Comparison of ENCODE assay signal across 26 cellular contexts in genomic region chr11:67633758-67634365, GRCh38. TPM values are rescaled to one million over a fixed set of nuclear protein-coding genes. Genes with fewer than 3 reads are reported as not detected.
A peak's percentile ranks its signal among the peaks of the same experiment; 100 is the strongest.
DNase-seq lines count a peak whose midpoint lies in the region; ATAC-seq, FAIRE-seq and TF ChIP-seq lines count a peak whose summit lies in the region.
"Had no signal": no experiment of that assay in that cellular context is flagged by ENCODE, and none has a peak within 500 bp of the region (broad histone marks: within the 10 kb centered on the region; RNA-seq: fewer than 3 reads in every experiment).

No MANE protein-coding gene starts in this region.

- H3K4ac ChIP-seq in H9 (ENCODE audit: low read depth, low read length) (no peak overlapping the region), H1 (replicated peaks; ENCODE audit: insufficient read length, low read depth, low read length) (no peak overlapping the region)

- H2AK5ac ChIP-seq in H9 (ENCODE audit: insufficient read length, low read length) (no peak overlapping the region), H1 (ENCODE audit: low read depth, low read length) (no peak overlapping the region)

- DNase-seq in H9: peak; percentile 36
- no peak for DNase-seq in H1 (ENCODE audit: low read depth in 1 of 2, low spot score in 2 of 2)
- DNase-seq in osteoblast (ENCODE audit: insufficient read length, low spot score, missing footprints): peak; percentile 72
- no peak for DNase-seq in activated CD4-positive, alpha-beta memory T cell treated with anti-CD3 and anti-CD28 coated beads, Interleukin-2, amount 10 ng/mL, durations not matched to agents 7 days and 5 days
- DNase-seq in AG20443 (ENCODE audit: low spot score): no peak
- DNase-seq: activated CD4-positive, alpha-beta T cell treated with anti-CD3 and anti-CD28 coated beads, Interleukin-2, amount 50 U/mL, for 4 hours; activated T-cell treated with anti-CD3 and anti-CD28 coated beads, Interleukin-2, amount 50 U/mL, for 1 hour; cerebellar nuclear complex; DMS79; effector memory CD8-positive, alpha-beta T cell; KBM-7; NCI-H1694 treated with DMSO at 0.1 percent for 48 hours; NCI-H82; nucleus accumbens; PC-3; WERI-Rb-1 had no signal

- H3K4me1 ChIP-seq in H9 (ENCODE audit: insufficient read depth, low read length): no peaks in the 10 kb centered on the region
- H3K4me1 ChIP-seq in H1 (replicated peaks in 1 of 4; ENCODE audit: control insufficient read depth in 3 of 4, insufficient read depth in 4 of 4, low read length in 3 of 4): peaks cover 0 to 23% (median 14%) of the 10 kb centered on the region in 4 experiments; a peak in 6 of 7 replicates
- peaks cover 5% of the 10 kb centered on the region for H3K4me1 ChIP-seq in osteoblast (ENCODE audit: insufficient read depth, low read length)

- no peaks in the 10 kb centered on the region for H3K23me2 ChIP-seq in H9 (ENCODE audit: insufficient read length, low read depth, low read length, poor library complexity, severe bottlenecking)
- peaks cover 2% of the 10 kb centered on the region; the same call in 1 of the 2 replicates for H3K23me2 ChIP-seq in H1 (ENCODE audit: low read depth, low read length)

- H4K5ac ChIP-seq in H9 (ENCODE audit: insufficient read length, low read depth, low read length): no peak overlapping the region
- no peak overlapping the region for H4K5ac ChIP-seq in H1 (ENCODE audit: insufficient read length, low read depth, low read length)

- no peak overlapping the region for H3K4me3 Mint-ChIP-seq in H9
- no peak overlapping the region for H3K4me3 Mint-ChIP-seq in activated CD4-positive, alpha-beta memory T cell treated with anti-CD3 and anti-CD28 coated beads, Interleukin-2, amount 10 ng/mL, durations not matched to agents 7 days and 5 days
- H3K4me3 Mint-ChIP-seq: CD8-positive, alpha-beta T cell; effector memory CD8-positive, alpha-beta T cell; stimulated activated effector memory CD8-positive, alpha-beta T cell treated with anti-CD3 and anti-CD28 coated beads, Interleukin-12 subunit alpha, Interleukin-12 subunit beta, amount 100 ng/mL, for 72 hours; T-helper 1 cell treated with Interleukin-12 subunit alpha and Interleukin-12 subunit beta and Interleukin-4 antibody, amounts not matched to agents 30 μg/mL and 1 μg/mL, for 36 hours had no signal

- H2BK5ac ChIP-seq in H9 (ENCODE audit: insufficient read length, low read length) (no peak overlapping the region), H1 (ENCODE audit: low read depth, low read length) (0 out of 2 replicates have a peak overlapping the region, but pooled peaks have one; percentile 61)

- TF ChIP-seq CTCF in H9 (conservative IDR thresholded peaks at IDR 0.05) (no peak), H1 (IDR thresholded peaks at IDR 0.05; ENCODE audit: control extremely low read depth in 1 of 3, insufficient read depth in 1 of 3, low read depth in 1 of 3, low read length in 3 of 3) (no peak), osteoblast (IDR thresholded peaks at IDR 0.05; ENCODE audit: extremely low read depth, low read depth, low read length) (no peak)

- CTCF ChIA-PET in H1 (lab: Charles Lee; ENCODE audit: partially characterized antibody): interaction anchor here (0.8 to 10.1 kb wide), 7 partner anchors 12 to 277 kb away, joined by 3 to 117 read pairs (median 4); no protein-coding TSS in a partner anchor
- CTCF ChIA-PET in activated CD4-positive, alpha-beta memory T cell treated with anti-CD3 and anti-CD28 coated beads, Interleukin-2, amount 10 ng/mL, durations not matched to agents 7 days and 5 days (lab: Charles Lee): no interaction called here

- no peak overlapping the region for H3K14ac ChIP-seq in H9 (ENCODE audit: insufficient read depth, low read length)
- no peak overlapping the region for H3K14ac ChIP-seq in H1 (ENCODE audit: insufficient read length)

- H2AFZ ChIP-seq in H9 (ENCODE audit: low read length) (no peak overlapping the region), H1 (ENCODE audit: low read length) (no peak overlapping the region), osteoblast (ENCODE audit: low read length) (no peak overlapping the region)

- H3K18ac ChIP-seq in H9 (ENCODE audit: insufficient read length, low read depth, low read length) (no peak overlapping the region), H1 (ENCODE audit: extremely low read depth, low read length) (no peak overlapping the region)

- no peak for TF ChIP-seq RAD21 in H1 (IDR thresholded peaks at IDR 0.05 in 1 of 2, conservative IDR thresholded peaks at IDR 0.05 in 1 of 2; ENCODE audit: low read depth in 2 of 2, low read length in 2 of 2)

- no peak overlapping the region for H3K4me2 ChIP-seq in H9 (ENCODE audit: insufficient read depth, insufficient read length, low read length)
- H3K4me2 ChIP-seq in H1 (ENCODE audit: insufficient read depth in 1 of 2, low read depth in 2 of 2, low read length in 2 of 2): no peak overlapping the region
- H3K4me2 ChIP-seq in osteoblast (ENCODE audit: insufficient read depth, low read length): no peak overlapping the region

- peaks cover 0 to 3% of the 10 kb centered on the region in 2 experiments; a peak in 2 of 5 replicates for H3K9me3 Mint-ChIP-seq in H9
- no peaks in the 10 kb centered on the region for H3K9me3 Mint-ChIP-seq in activated CD4-positive, alpha-beta memory T cell treated with anti-CD3 and anti-CD28 coated beads, Interleukin-2, amount 10 ng/mL, durations not matched to agents 7 days and 5 days
- H3K9me3 Mint-ChIP-seq: activated naive CD4-positive, alpha-beta T cell treated with anti-CD3 and anti-CD28 coated beads, Interleukin-2, amount 50 U/mL, for 72 hours; CD8-positive, alpha-beta T cell; effector memory CD8-positive, alpha-beta T cell; stimulated activated effector memory CD8-positive, alpha-beta T cell treated with anti-CD3 and anti-CD28 coated beads, Interleukin-12 subunit alpha, Interleukin-12 subunit beta, amount 100 ng/mL, for 72 hours; T-helper 1 cell treated with Interleukin-12 subunit alpha and Interleukin-12 subunit beta and Interleukin-4 antibody, amounts not matched to agents 30 μg/mL and 1 μg/mL, for 36 hours had no signal

- H3K56ac ChIP-seq in H9 (ENCODE audit: insufficient read length, low read depth, low read length): no peak overlapping the region
- no peak overlapping the region for H3K56ac ChIP-seq in H1 (replicated peaks; ENCODE audit: insufficient read length, low read depth, low read length)

- H2BK12ac ChIP-seq in H9 (ENCODE audit: insufficient read length, low read depth, low read length) (no peak overlapping the region), H1 (ENCODE audit: low read depth, low read length) (no peak overlapping the region; the same call in 1 of the 2 replicates)

- H3K36me3 ChIP-seq in H1 (ENCODE audit: control insufficient read depth in 2 of 4, insufficient read depth in 4 of 4, low read length in 3 of 4): no peaks in the 10 kb centered on the region
- H3K36me3 ChIP-seq in osteoblast (ENCODE audit: insufficient read depth, low read length): no peaks in the 10 kb centered on the region
- H3K36me3 ChIP-seq: right atrium auricular region, thoracic aorta, WERI-Rb-1 had no signal

- POLR2A ChIA-PET in H1 (lab: Charles Lee; ENCODE audit: partially characterized antibody): interaction anchor here (1.6 to 11.7 kb wide), 3 partner anchors 13 to 50 kb away, joined by 4 to 194 read pairs (median 4); partner anchors contain the start of gene GSTP1
- POLR2A ChIA-PET in activated CD4-positive, alpha-beta memory T cell treated with anti-CD3 and anti-CD28 coated beads, Interleukin-2, amount 10 ng/mL, durations not matched to agents 7 days and 5 days (lab: Charles Lee): no interaction called here

- no peak overlapping the region for H2BK120ac ChIP-seq in H9 (ENCODE audit: low read depth, low read length, poor library complexity, severe bottlenecking)
- H2BK120ac ChIP-seq in H1 (replicated peaks; ENCODE audit: low read depth, low read length): no peak overlapping the region

- H3K27me3 ChIP-seq in H9 (ENCODE audit: insufficient read depth, low read length) (no peaks in the 10 kb centered on the region), H1 (replicated peaks in 1 of 4; ENCODE audit: control insufficient read depth in 3 of 4, extremely low read depth in 1 of 4, insufficient read depth in 3 of 4, low read length in 3 of 4) (no peaks in the 10 kb centered on the region; a peak in 1 of 7 replicates), osteoblast (ENCODE audit: insufficient read depth, low read length) (no peaks in the 10 kb centered on the region)
- H3K27me3 ChIP-seq: right atrium auricular region had no signal

- no peak for ATAC-seq in GM19463 (IDR thresholded peaks at IDR 0.05; ENCODE audit: unreplicated experiment)
- ATAC-seq: activated naive CD4-positive, alpha-beta T cell treated with anti-CD3 and anti-CD28 coated beads, Interleukin-2, amount 50 U/mL, for 72 hours; CD8-positive, alpha-beta T cell; effector memory CD8-positive, alpha-beta T cell; PC-3; stimulated activated effector memory CD8-positive, alpha-beta T cell treated with anti-CD3 and anti-CD28 coated beads, Interleukin-12 subunit alpha, Interleukin-12 subunit beta, amount 100 ng/mL, for 72 hours had no signal

- H3K4me3 ChIP-seq in H1 (ENCODE audit: extremely low read depth in 1 of 4, insufficient read depth in 2 of 4, low read depth in 3 of 4, low read length in 4 of 4): no peak overlapping the region
- H3K4me3 ChIP-seq in osteoblast (ENCODE audit: insufficient read depth, low read length): no peak overlapping the region
- H3K4me3 ChIP-seq: right atrium auricular region, SJSA1, thoracic aorta had no signal

- no peak overlapping the region for H3T11ph ChIP-seq in H9 (ENCODE audit: low read length)

- peaks cover 17 to 20% of the 10 kb centered on the region in 2 experiments for H3K4me1 Mint-ChIP-seq in H9
- H3K4me1 Mint-ChIP-seq in activated CD4-positive, alpha-beta memory T cell treated with anti-CD3 and anti-CD28 coated beads, Interleukin-2, amount 10 ng/mL, durations not matched to agents 7 days and 5 days: peaks cover 22% of the 10 kb centered on the region

- no peaks in the 10 kb centered on the region for H3K9me3 ChIP-seq in H9 (ENCODE audit: control insufficient read depth, low read depth, low read length)
- H3K9me3 ChIP-seq in H1 (ENCODE audit: insufficient read depth in 2 of 2, low read depth in 1 of 2, low read length in 1 of 2): no peaks in the 10 kb centered on the region
- H3K9me3 ChIP-seq in osteoblast (ENCODE audit: low read depth, low read length): no peaks in the 10 kb centered on the region
- H3K9me3 ChIP-seq: right atrium auricular region, thoracic aorta had no signal

- H3K27ac Mint-ChIP-seq in H9: peak overlapping the region in 1 of 3 experiments; percentile 67; a peak in 1 of 7 replicates
- H3K27ac Mint-ChIP-seq in activated CD4-positive, alpha-beta memory T cell treated with anti-CD3 and anti-CD28 coated beads, Interleukin-2, amount 10 ng/mL, durations not matched to agents 7 days and 5 days: no peak overlapping the region
- H3K27ac Mint-ChIP-seq: CD8-positive, alpha-beta T cell; stimulated activated effector memory CD8-positive, alpha-beta T cell treated with anti-CD3 and anti-CD28 coated beads, Interleukin-12 subunit alpha, Interleukin-12 subunit beta, amount 100 ng/mL, for 72 hours; T-helper 1 cell treated with Interleukin-12 subunit alpha and Interleukin-12 subunit beta and Interleukin-4 antibody, amounts not matched to agents 30 μg/mL and 1 μg/mL, for 36 hours had no signal

- no peak for TF ChIP-seq POLR2A in H1 (IDR thresholded peaks at IDR 0.05; ENCODE audit: control extremely low read depth in 1 of 2, low read depth in 2 of 2, low read length in 2 of 2)

- H2BK15ac ChIP-seq in H9 (ENCODE audit: low read depth, low read length): no peak overlapping the region
- H2BK15ac ChIP-seq in H1 (ENCODE audit: low read length): no peak overlapping the region

- H3K27ac ChIP-seq in H9 (ENCODE audit: insufficient read length, low read depth, low read length): no peak overlapping the region
- H3K27ac ChIP-seq in H1 (ENCODE audit: low read depth, low read length): no peak overlapping the region
- no peak overlapping the region for H3K27ac ChIP-seq in osteoblast (ENCODE audit: low read depth, low read length)
- H3K27ac ChIP-seq: right atrium auricular region, SJSA1, thoracic aorta, WERI-Rb-1 had no signal

- H4K91ac ChIP-seq in H9 (ENCODE audit: insufficient read length, low read depth, low read length) (no peak overlapping the region), H1 (replicated peaks; ENCODE audit: insufficient read length, low read length) (no peak overlapping the region)

- no peak overlapping the region for H2BK20ac ChIP-seq in H9 (ENCODE audit: low read depth, low read length, poor library complexity, severe bottlenecking)
- no peak overlapping the region for H2BK20ac ChIP-seq in H1 (ENCODE audit: low read length)

- FAIRE-seq in H1 (lab: Jason Lieb, UNC): no peak

- no peak for TF ChIP-seq EP300 in H1 (IDR thresholded peaks at IDR 0.05; ENCODE audit: borderline replicate concordance in 1 of 2, low read depth in 2 of 2, low read length in 2 of 2)

- WGBS in H9 (ENCODE audit: extremely low coverage, insufficient read length, low lambda C conversion rate): no CpG with 5 or more reads among the region's 22 CpGs
- WGBS in H1 (ENCODE audit: extremely low coverage in 1 of 2, insufficient coverage in 1 of 2, insufficient read length in 1 of 2, insufficient replicate concordance in 2 of 2, low coverage in 1 of 2, low lambda C conversion rate in 2 of 2, missing lambda C conversion rate in 1 of 2), 2 experiments: 89% methylated on average over 17 of the region's 22 CpGs; no CpG with 5 or more reads in 1 of the 2 experiments

- no peak overlapping the region for H3K9ac ChIP-seq in H9 (ENCODE audit: extremely low read depth, insufficient read length, low read length)
- H3K9ac ChIP-seq in H1 (replicated peaks in 1 of 4; ENCODE audit: extremely low read depth in 1 of 4, low read depth in 3 of 4, low read length in 3 of 4): no peak overlapping the region

- H3K27me3 Mint-ChIP-seq in H9 (ENCODE audit: low read depth): peaks cover 27% of the 10 kb centered on the region
- no peaks in the 10 kb centered on the region for H3K27me3 Mint-ChIP-seq in activated CD4-positive, alpha-beta memory T cell treated with anti-CD3 and anti-CD28 coated beads, Interleukin-2, amount 10 ng/mL, durations not matched to agents 7 days and 5 days
- H3K27me3 Mint-ChIP-seq: effector memory CD8-positive, alpha-beta T cell had no signal

- H3K79me1 ChIP-seq in H9 (ENCODE audit: insufficient read depth, low read depth, low read length, poor library complexity, severe bottlenecking) (no peaks in the 10 kb centered on the region), H1 (ENCODE audit: low read depth, low read length) (no peaks in the 10 kb centered on the region)

- no peaks in the 10 kb centered on the region; a peak in 1 of 7 replicates for H3K36me3 Mint-ChIP-seq in H9 (ENCODE audit: insufficient read depth in 1 of 3, low read depth in 3 of 3)
- H3K36me3 Mint-ChIP-seq in activated CD4-positive, alpha-beta memory T cell treated with anti-CD3 and anti-CD28 coated beads, Interleukin-2, amount 10 ng/mL, durations not matched to agents 7 days and 5 days (ENCODE audit: low read depth): no peaks in the 10 kb centered on the region
- H3K36me3 Mint-ChIP-seq: activated naive CD4-positive, alpha-beta T cell treated with anti-CD3 and anti-CD28 coated beads, Interleukin-2, amount 50 U/mL, for 72 hours; CD8-positive, alpha-beta T cell had no signal

- H4K8ac ChIP-seq in H9 (replicated peaks; ENCODE audit: insufficient read length, low read depth, low read length): no peak overlapping the region
- H4K8ac ChIP-seq in H1 (ENCODE audit: extremely low read depth, insufficient read depth, low read length): no peak overlapping the region

- H4K20me1 ChIP-seq in H9 (ENCODE audit: control insufficient read depth, insufficient read depth, insufficient read length) (no peaks in the 10 kb centered on the region), H1 (replicated peaks in 1 of 2; ENCODE audit: control insufficient read depth in 1 of 2, insufficient read depth in 2 of 2, low read length in 2 of 2) (no peaks in the 10 kb centered on the region), osteoblast (ENCODE audit: insufficient read depth, low read length) (no peaks in the 10 kb centered on the region)

- no peak overlapping the region for H3K23ac ChIP-seq in H9 (ENCODE audit: insufficient read length, low read depth, low read length)
- H3K23ac ChIP-seq in H1 (ENCODE audit: insufficient read length): no peak overlapping the region

- H3K79me2 ChIP-seq in H9 (ENCODE audit: insufficient read depth, low read length): no peaks in the 10 kb centered on the region
- H3K79me2 ChIP-seq in H1 (ENCODE audit: control insufficient read depth in 1 of 2, insufficient read depth in 2 of 2, low read length in 2 of 2): no peaks in the 10 kb centered on the region
- no peaks in the 10 kb centered on the region for H3K79me2 ChIP-seq in osteoblast (ENCODE audit: insufficient read depth, low read length)

RNA-seq across cellular contexts. Expression of gene NUDT8, which starts 4.1 kb away (rescaled TPM):
- total RNA-seq in H9 (2021) (6.5 and 6.8 TPM in 2 replicates), osteoblast (4.7 and 5.3 TPM in 2 replicates)
- 8.3 and 8.9 TPM in 2 replicates for total RNA-seq in H1 (2021; fragmentation: NEBNext Ultra II Directional; extraction: Animal tissue kit (Norgen Biotek cat#: 25700))
- polyA plus RNA-seq in H1 (2011; rRNA removed): 7.2 and 11.0 TPM in 2 replicates
- 6.0 TPM for polyA plus RNA-seq in H1 (2011; cell fraction: cytosol; rRNA removed)
- polyA plus RNA-seq in H1 (2011; cell fraction: nucleus; rRNA removed): 11.8 TPM
- 4.1 to 12.0 TPM (median 10.6 TPM) in 4 replicates for polyA plus RNA-seq in H1 (2012, experiment 1 of 2)
- 8.1 TPM for polyA plus RNA-seq in H1 (2012, experiment 2 of 2)
- 4.7 TPM for polyA plus RNA-seq in H1 (2013, experiment 1 of 2)
- polyA plus RNA-seq in H1 (2013, experiment 2 of 2): 4.5 TPM
- polyA minus RNA-seq in H1 (2011; rRNA and poly(A)+ RNA removed): 1.5 and 1.6 TPM in 2 replicates
- 2.3 TPM for polyA minus RNA-seq in H1 (2011; cell fraction: cytosol; rRNA and poly(A)+ RNA removed)
- 6.0 TPM for polyA minus RNA-seq in H1 (2011; cell fraction: nucleus; rRNA and poly(A)+ RNA removed)
- total RNA-seq in activated CD4-positive, alpha-beta memory T cell treated with anti-CD3 and anti-CD28 coated beads, Interleukin-2, amount 10 ng/mL, durations not matched to agents 7 days and 5 days: 10 to 100 TPM in 1 of 2 experiments, 1 to 10 TPM in 1; 9.3 to 10.8 TPM

RNA-seq across cellular contexts. Expression of gene TBX10, which starts 5.7 kb away (rescaled TPM):
- not detected in 2 replicates for total RNA-seq in H9 (2021)
- not detected in 2 replicates for total RNA-seq in H1 (2021; fragmentation: NEBNext Ultra II Directional; extraction: Animal tissue kit (Norgen Biotek cat#: 25700))
- polyA plus RNA-seq in H1 (2011; rRNA removed): 0.09 and 0.17 TPM in 2 replicates
- polyA plus RNA-seq in H1 (2011; cell fraction: cytosol; rRNA removed): not detected
- not detected for polyA plus RNA-seq in H1 (2011; cell fraction: nucleus; rRNA removed)
- polyA plus RNA-seq in H1 (2012, experiment 1 of 2): 0.34 to 0.86 TPM (median 0.56 TPM) in 4 replicates
- 0.25 TPM for polyA plus RNA-seq in H1 (2012, experiment 2 of 2)
- 0.10 TPM for polyA plus RNA-seq in H1 (2013, experiment 1 of 2)
- 0.07 TPM for polyA plus RNA-seq in H1 (2013, experiment 2 of 2)
- polyA minus RNA-seq in H1 (2011; rRNA and poly(A)+ RNA removed): 0.16 TPM in 1 of 2 replicates, not detected in the other
- not detected for polyA minus RNA-seq in H1 (2011; cell fraction: cytosol; rRNA and poly(A)+ RNA removed)
- polyA minus RNA-seq in H1 (2011; cell fraction: nucleus; rRNA and poly(A)+ RNA removed): not detected
- total RNA-seq in osteoblast: not detected in 2 replicates
- total RNA-seq in activated CD4-positive, alpha-beta memory T cell treated with anti-CD3 and anti-CD28 coated beads, Interleukin-2, amount 10 ng/mL, durations not matched to agents 7 days and 5 days: not detected
- total RNA-seq: activated naive CD4-positive, alpha-beta T cell treated with anti-CD3 and anti-CD28 coated beads, Interleukin-2, amount 50 U/mL, for 72 hours; CD8-positive, alpha-beta T cell; liver; PC-3; right atrium auricular region; SJSA1; thoracic aorta had no signal
- polyA plus RNA-seq: AG04450 had no signal

RNA-seq across cellular contexts. Expression of gene ACY3, which starts 16.7 kb away (rescaled TPM):
- total RNA-seq in H9 (2021) (not detected in 2 replicates), osteoblast (under 0.01 and 0.29 TPM in 2 replicates)
- not detected in 2 replicates for total RNA-seq in H1 (2021; fragmentation: NEBNext Ultra II Directional; extraction: Animal tissue kit (Norgen Biotek cat#: 25700))
- polyA plus RNA-seq in H1 (2011; rRNA removed): 0.08 and 0.24 TPM in 2 replicates
- 0.09 TPM for polyA plus RNA-seq in H1 (2011; cell fraction: cytosol; rRNA removed)
- polyA plus RNA-seq in H1 (2011; cell fraction: nucleus; rRNA removed): 0.14 TPM
- 0.20 TPM in 1 of 4 replicates, not detected in the others for polyA plus RNA-seq in H1 (2012, experiment 1 of 2)
- polyA plus RNA-seq in H1 (2012, experiment 2 of 2): not detected
- polyA plus RNA-seq in H1 (2013, experiment 1 of 2): 0.06 TPM
- not detected for polyA plus RNA-seq in H1 (2013, experiment 2 of 2)
- not detected in 2 replicates for polyA minus RNA-seq in H1 (2011; rRNA and poly(A)+ RNA removed)
- not detected for polyA minus RNA-seq in H1 (2011; cell fraction: cytosol; rRNA and poly(A)+ RNA removed)
- not detected for polyA minus RNA-seq in H1 (2011; cell fraction: nucleus; rRNA and poly(A)+ RNA removed)
- under 1 TPM; 0.18 to 0.25 TPM for total RNA-seq in activated CD4-positive, alpha-beta memory T cell treated with anti-CD3 and anti-CD28 coated beads, Interleukin-2, amount 10 ng/mL, durations not matched to agents 7 days and 5 days
- total RNA-seq: CD8-positive, alpha-beta T cell; PC-3; right atrium auricular region; SJSA1; thoracic aorta had no signal
- polyA plus RNA-seq: AG04450 had no signal

RNA-seq across cellular contexts. Expression of gene NDUFV1, which starts 27.1 kb away (rescaled TPM):
- total RNA-seq in H9 (2021) (152 and 154 TPM in 2 replicates), osteoblast (146 and 158 TPM in 2 replicates)
- total RNA-seq in H1 (2021; fragmentation: NEBNext Ultra II Directional; extraction: Animal tissue kit (Norgen Biotek cat#: 25700)): 131 TPM in 2 replicates
- 125 and 192 TPM in 2 replicates for polyA plus RNA-seq in H1 (2011; rRNA removed)
- 152 TPM for polyA plus RNA-seq in H1 (2011; cell fraction: cytosol; rRNA removed)
- polyA plus RNA-seq in H1 (2011; cell fraction: nucleus; rRNA removed): 304 TPM
- 89.8 to 192 TPM (median 174 TPM) in 4 replicates for polyA plus RNA-seq in H1 (2012, experiment 1 of 2)
- polyA plus RNA-seq in H1 (2012, experiment 2 of 2): 101 TPM
- 72.0 TPM for polyA plus RNA-seq in H1 (2013, experiment 1 of 2)
- 62.7 TPM for polyA plus RNA-seq in H1 (2013, experiment 2 of 2)
- polyA minus RNA-seq in H1 (2011; rRNA and poly(A)+ RNA removed): 60.2 and 75.0 TPM in 2 replicates
- 98.5 TPM for polyA minus RNA-seq in H1 (2011; cell fraction: cytosol; rRNA and poly(A)+ RNA removed)
- 80.7 TPM for polyA minus RNA-seq in H1 (2011; cell fraction: nucleus; rRNA and poly(A)+ RNA removed)
- 100 to 1,000 TPM; 174 to 193 TPM for total RNA-seq in activated CD4-positive, alpha-beta memory T cell treated with anti-CD3 and anti-CD28 coated beads, Interleukin-2, amount 10 ng/mL, durations not matched to agents 7 days and 5 days

RNA-seq across cellular contexts. Expression of gene ALDH3B2, which starts 40.6 kb away (rescaled TPM):
- total RNA-seq in H9 (2021) (not detected in 2 replicates), osteoblast (not detected in 2 replicates)
- total RNA-seq in H1 (2021; fragmentation: NEBNext Ultra II Directional; extraction: Animal tissue kit (Norgen Biotek cat#: 25700)): not detected in 2 replicates
- not detected in 2 replicates for polyA plus RNA-seq in H1 (2011; rRNA removed)
- not detected for polyA plus RNA-seq in H1 (2011; cell fraction: cytosol; rRNA removed)
- not detected for polyA plus RNA-seq in H1 (2011; cell fraction: nucleus; rRNA removed)
- 0.12 TPM in 1 of 4 replicates, not detected in the others for polyA plus RNA-seq in H1 (2012, experiment 1 of 2)
- not detected for polyA plus RNA-seq in H1 (2012, experiment 2 of 2)
- polyA plus RNA-seq in H1 (2013, experiment 1 of 2): 0.02 TPM
- 0.06 TPM for polyA plus RNA-seq in H1 (2013, experiment 2 of 2)
- not detected in 2 replicates for polyA minus RNA-seq in H1 (2011; rRNA and poly(A)+ RNA removed)
- not detected for polyA minus RNA-seq in H1 (2011; cell fraction: cytosol; rRNA and poly(A)+ RNA removed)
- polyA minus RNA-seq in H1 (2011; cell fraction: nucleus; rRNA and poly(A)+ RNA removed): not detected
- not detected for total RNA-seq in activated CD4-positive, alpha-beta memory T cell treated with anti-CD3 and anti-CD28 coated beads, Interleukin-2, amount 10 ng/mL, durations not matched to agents 7 days and 5 days
- total RNA-seq: activated naive CD4-positive, alpha-beta T cell treated with anti-CD3 and anti-CD28 coated beads, Interleukin-2, amount 50 U/mL, for 72 hours; CD8-positive, alpha-beta T cell; liver; PC-3; right atrium auricular region; SJSA1; thoracic aorta had no signal
- polyA plus RNA-seq: AG04450, liver had no signal

Comparison
In these comparisons a context has a peak if more than half of its experiments do, and no peak if none do; other contexts are left out.
1. DNase-seq: peak in H9 (single experiment) and osteoblast (single experiment); none in H1 (0 of 2), activated CD4-positive, alpha-beta memory T cell treated with anti-CD3 and anti-CD28 coated beads, Interleukin-2, amount 10 ng/mL, durations not matched to agents 7 days and 5 days (single experiment) and AG20443 (single experiment).